16 cellular contexts compared by ENCODE assay signal in genomic region chr16:28688327-28688952, GRCh38. TPM values are rescaled to one million over a fixed set of nuclear protein-coding genes. Genes with fewer than 3 reads are reported as not detected.
A peak's percentile ranks its signal among the peaks of the same experiment; 100 is the strongest.
DNase-seq lines count a peak whose midpoint lies in the region; ATAC-seq, FAIRE-seq and TF ChIP-seq lines count a peak whose summit lies in the region.
"Not testable (repeated sequence)": the region's sequence is repeated elsewhere in the genome, so short reads cannot be mapped to it uniquely, and the experiment has no call there.
"Had no signal": no experiment of that assay in that cellular context is flagged by ENCODE, and none has a peak within 500 bp of the region (broad histone marks: within the 10 kb centered on the region; RNA-seq: fewer than 3 reads in every experiment).

No MANE protein-coding gene starts in this region.

- H3K9me3 ChIP-seq in BLaER1; GM12878 (replicated peaks; ENCODE audit: control insufficient read depth, insufficient read depth, low read length); right cardiac atrium (ENCODE audit: control insufficient read depth, low read length); pancreas: not testable (repeated sequence)

- H3K4me3 ChIP-seq in BLaER1; GM12878; right cardiac atrium (ENCODE audit: low read length); pancreas: not testable (repeated sequence)

- not testable (repeated sequence) for BruUV-seq in GM12878 (replicated peaks; lab: Mats Ljungman, UMichigan)

- intact Hi-C loops in GM12878 (cut with micrococcal nuclease; ENCODE audit: unreplicated experiment); right cardiac atrium (cut with DNase I); pancreas (cut with DNase I): not testable (repeated sequence)

- RAD21 ChIA-PET in GM12878 (lab: Charles Lee; ENCODE audit: unreplicated experiment) = not testable (repeated sequence)

- not testable (repeated sequence) for H3K27me3 ChIP-seq in BLaER1; GM12878 (replicated peaks in 1 of 2; ENCODE audit: control insufficient read depth in 2 of 2, insufficient read depth in 2 of 2, low read length in 1 of 2); right cardiac atrium (ENCODE audit: control insufficient read depth, insufficient read depth); pancreas

- not testable (repeated sequence) for H3K4me1 Mint-ChIP-seq in WTC11

- H3K36me3 Mint-ChIP-seq in WTC11 = not testable (repeated sequence)

- H3K79me2 ChIP-seq in GM12878 (ENCODE audit: control insufficient read depth, insufficient read depth, low read length) = not testable (repeated sequence)

- not testable (repeated sequence) for TF ChIP-seq POLR2A in GM12878 (IDR thresholded peaks at IDR 0.05; ENCODE audit: low read depth, low read length)

- not testable (repeated sequence) for H3K27ac Mint-ChIP-seq in WTC11

- H3K4me2 ChIP-seq in BLaER1 = 0 out of 2 replicates have a peak overlapping the region, but pooled peaks have one; percentile 28
- H3K4me2 ChIP-seq in GM12878 (ENCODE audit: control insufficient read depth, insufficient read depth) = not testable (repeated sequence)

- ATAC-seq in GM19351 (IDR thresholded peaks at IDR 0.05; ENCODE audit: unreplicated experiment) = peak; percentile 61
- peak; percentile 51 for ATAC-seq in HG02588 (IDR thresholded peaks at IDR 0.05; ENCODE audit: unreplicated experiment)
- ATAC-seq in HG03432 (IDR thresholded peaks at IDR 0.05; ENCODE audit: unreplicated experiment) = peak; percentile 80
- ATAC-seq in WTC11 = peak; percentile 97
- ATAC-seq in GM12878 = peak; percentile 98
- peak; percentile 97 to 99 for ATAC-seq in right cardiac atrium
- ATAC-seq in pancreas = peak; percentile 96 to 100 (median 99)

- DNase-seq in WTC11 (ENCODE audit: low spot score); GM12878 (ENCODE audit: low read depth, low spot score); right cardiac atrium; pancreas: not testable (repeated sequence)

- not testable (repeated sequence) for H4K20me1 ChIP-seq in BLaER1; GM12878 (ENCODE audit: control insufficient read depth, insufficient read depth)

- in situ Hi-C loops in GM12878 (cut with MboI) = not testable (repeated sequence)

- not testable (repeated sequence) for H3K4me1 ChIP-seq in BLaER1; GM12878 (ENCODE audit: control insufficient read depth, insufficient read depth, low read length); right cardiac atrium (ENCODE audit: control insufficient read depth, insufficient read depth, low read length); pancreas

- TF ChIP-seq RAD21 in GM12878 (IDR thresholded peaks at IDR 0.05; ENCODE audit: insufficient read depth, low read depth, low read length) = not testable (repeated sequence)

- POLR2A ChIA-PET in WTC11 (lab: Charles Lee); GM12878 (lab: Charles Lee): not testable (repeated sequence)

- WGBS in GM12878 (ENCODE audit: insufficient coverage, insufficient replicate concordance, low lambda C conversion rate, missing lambda C conversion rate) = no CpG with 5 or more reads among the region's 10 CpGs
- WGBS in right cardiac atrium = 64% methylated on average over 1 of the region's 10 CpGs
- 25% methylated on average over 1 of the region's 10 CpGs; no CpG with 5 or more reads in 1 of the 2 donors for WGBS in pancreas, 2 donors

- H3K27ac ChIP-seq in BLaER1; GM12878 (ENCODE audit: control insufficient read depth, insufficient read depth); right cardiac atrium (ENCODE audit: low read length); pancreas: not testable (repeated sequence)

- TF ChIP-seq EP300 in GM12878 (IDR thresholded peaks at IDR 0.05; ENCODE audit: borderline replicate concordance in 1 of 2, control insufficient read depth in 1 of 2, low read depth in 2 of 2, low read length in 2 of 2) = not testable (repeated sequence)

- not testable (repeated sequence) for H3K9ac ChIP-seq in BLaER1; GM12878 (ENCODE audit: control insufficient read depth, insufficient read depth, low read length)

- not testable (repeated sequence) for TF ChIP-seq CTCF in WTC11 (IDR thresholded peaks at IDR 0.05); GM12878 (IDR thresholded peaks at IDR 0.05 in 2 of 3, conservative IDR thresholded peaks at IDR 0.05 in 1 of 3; ENCODE audit: control insufficient read depth in 2 of 3, extremely low read depth in 1 of 3, insufficient read depth in 1 of 3, low read depth in 3 of 3, low read length in 3 of 3); pancreas (IDR thresholded peaks at IDR 0.05)

- not testable (repeated sequence) for H3K36me3 ChIP-seq in BLaER1; GM12878 (ENCODE audit: control insufficient read depth in 2 of 2, insufficient read depth in 2 of 2, low read length in 1 of 2); pancreas

- not testable (repeated sequence) for H3K4me3 Mint-ChIP-seq in WTC11

- not testable (repeated sequence) for H2AFZ ChIP-seq in GM12878 (ENCODE audit: control insufficient read depth, low read depth, low read length)

- FAIRE-seq in GM12878 (lab: Jason Lieb, UNC); pancreas (lab: Jason Lieb, UNC): not testable (repeated sequence)

- H3K27me3 Mint-ChIP-seq in WTC11 (ENCODE audit: low read depth) = not testable (repeated sequence)

- SMC1A ChIA-PET in GM12878 (lab: Charles Lee; ENCODE audit: uncharacterized antibody, unreplicated experiment) = not testable (repeated sequence)

- CTCF ChIA-PET in WTC11 (lab: Charles Lee); GM12878 (lab: Yijun Ruan, JAX): not testable (repeated sequence)

- not testable (repeated sequence) for H3K9me3 Mint-ChIP-seq in WTC11

RNA-seq across cellular contexts. Expression of gene EIF3C, which starts 22.8 kb away (rescaled TPM):
- total RNA-seq in WTC11 (2021) (728 to 868 TPM (median 730 TPM) in 3 replicates), GM12878 (2014; rRNA removed) (246 and 277 TPM in 2 replicates), GM12878 (2014; rRNA removed; fragmentation: Illumina TruSeq; extraction: Trizol) (163 and 179 TPM in 2 replicates), GM12878 (2021) (528 and 555 TPM in 2 replicates), right cardiac atrium (100 to 1,000 TPM; 292 to 519 (median 437) TPM), pancreas (100 to 1,000 TPM; 336 to 418 (median 379) TPM)
- 119 and 183 TPM in 2 replicates for total RNA-seq in GM12878 (2013; cell fraction: nucleolus; rRNA removed)
- polyA plus RNA-seq in GM12878 (2011; ENCODE audit: low read depth) = 130 TPM
- polyA plus RNA-seq in GM12878 (2011; rRNA removed) (245 and 371 TPM in 2 replicates), GM12878 (2014; fragmentation: Illumina TruSeq; extraction: Trizol) (261 and 365 TPM in 2 replicates), GM12878 (2014; fragmentation: Nextera tagmentation; extraction: Ambion mirVana) (100 to 1,000 TPM in 1 of 2 experiments, 10 to 100 TPM in 1; 70.4 to 226 TPM), GM12878 (2014; rRNA removed) (394 and 513 TPM in 2 replicates), GM12878 (2016; fragmentation: Nextera tagmentation; extraction: Ambion mirVana) (100 to 1,000 TPM; 410 to 423 TPM), right cardiac atrium (241 TPM), pancreas (1,000 to 10,000 TPM in 1 of 2 donors, 100 to 1,000 TPM in 1; 519 to 1,137 TPM)
- polyA plus RNA-seq in GM12878 (2011; cell fraction: cytosol; rRNA removed) = 266 and 380 TPM in 2 replicates
- polyA plus RNA-seq in GM12878 (2011; cell fraction: nucleus; rRNA removed) = 195 and 356 TPM in 2 replicates
- 232 and 312 TPM in 2 replicates for polyA plus RNA-seq in GM12878 (2012)
- 218 and 423 TPM in 2 replicates for polyA minus RNA-seq in GM12878 (2011; rRNA and poly(A)+ RNA removed)
- polyA minus RNA-seq in GM12878 (2011; cell fraction: cytosol; rRNA and poly(A)+ RNA removed) = 168 and 183 TPM in 2 replicates
- 42.9 and 88.9 TPM in 2 replicates for polyA minus RNA-seq in GM12878 (2011; cell fraction: nucleus; rRNA and poly(A)+ RNA removed)

RNA-seq across cellular contexts. Expression of gene NPIPB8, which starts 50.6 kb away (rescaled TPM):
- total RNA-seq in WTC11 (2021) (1.1 to 2.1 TPM (median 1.3 TPM) in 3 replicates), GM12878 (2014; rRNA removed) (0.33 and 0.62 TPM in 2 replicates), GM12878 (2014; rRNA removed; fragmentation: Illumina TruSeq; extraction: Trizol) (0.18 TPM in 1 of 2 replicates, not detected in the other), GM12878 (2021) (0.56 TPM in 1 of 2 replicates, not detected in the other), right cardiac atrium (under 1 TPM in 2 of 4 donors, not detected in 2; 0.44 to 0.95 TPM), pancreas (1 to 10 TPM in 2 of 6 donors, under 1 TPM in 3, not detected in 1; 0.08 to 2.4 (median 0.74) TPM)
- total RNA-seq in GM12878 (2013; cell fraction: nucleolus; rRNA removed) = 2.8 and 3.4 TPM in 2 replicates
- 0.41 TPM for polyA plus RNA-seq in GM12878 (2011; ENCODE audit: low read depth)
- polyA plus RNA-seq in GM12878 (2011; rRNA removed) (0.78 and 1.2 TPM in 2 replicates), GM12878 (2014; fragmentation: Illumina TruSeq; extraction: Trizol) (0.03 TPM in 1 of 2 replicates, not detected in the other), GM12878 (2014; fragmentation: Nextera tagmentation; extraction: Ambion mirVana) (not detected), GM12878 (2014; rRNA removed) (0.37 TPM in 1 of 2 replicates, not detected in the other), GM12878 (2016; fragmentation: Nextera tagmentation; extraction: Ambion mirVana) (not detected), right cardiac atrium (not detected), pancreas (not detected)
- polyA plus RNA-seq in GM12878 (2011; cell fraction: cytosol; rRNA removed) = not detected in 2 replicates
- polyA plus RNA-seq in GM12878 (2011; cell fraction: nucleus; rRNA removed) = 2.1 and 3.0 TPM in 2 replicates
- polyA plus RNA-seq in GM12878 (2012) = 0.17 TPM in 1 of 2 replicates, not detected in the other
- 1.4 TPM in 1 of 2 replicates, not detected in the other for polyA minus RNA-seq in GM12878 (2011; rRNA and poly(A)+ RNA removed)
- not detected in 2 replicates for polyA minus RNA-seq in GM12878 (2011; cell fraction: cytosol; rRNA and poly(A)+ RNA removed)
- 0.73 TPM in 1 of 2 replicates, not detected in the other for polyA minus RNA-seq in GM12878 (2011; cell fraction: nucleus; rRNA and poly(A)+ RNA removed)
- total RNA-seq: A172, bronchial epithelial cell, neural crest cell, SK-MEL-5, smooth muscle cell, subcutaneous adipose tissue had no signal
- polyA plus RNA-seq: adipose tissue, BJ had no signal
